24 cellular contexts compared by ENCODE assay signal in genomic region chr11:44241851-44242250, GRCh38.
DNase-seq lines count a peak whose midpoint lies in the region; ATAC-seq, FAIRE-seq and TF ChIP-seq lines count a peak whose summit lies in the region.
"Had no signal": no experiment of that assay in that cellular context is flagged by ENCODE, and none has a peak within 500 bp of the region (broad histone marks: within the 10 kb centered on the region; RNA-seq: fewer than 3 reads in every experiment).

No MANE protein-coding gene starts in this region.

- H4K8ac ChIP-seq in mesendoderm (ENCODE audit: low read depth, low read length), result no peak overlapping the region

- no peak overlapping the region for H4K5ac ChIP-seq in mesendoderm (ENCODE audit: low read length)

- H2BK120ac ChIP-seq in mesendoderm (ENCODE audit: low read depth, low read length), result no peak overlapping the region

- TF ChIP-seq EP300 in stomach (IDR thresholded peaks at IDR 0.05) (no peak), upper lobe of left lung (IDR thresholded peaks at IDR 0.05) (no peak)

- H3K4me3 ChIP-seq in cardiac muscle cell, result no peak overlapping the region
- no peak overlapping the region for H3K4me3 ChIP-seq in mesendoderm (ENCODE audit: low read length)
- H3K4me3 ChIP-seq in skeletal muscle cell (ENCODE audit: low read depth, low read length), result no peak overlapping the region
- H3K4me3 ChIP-seq in stomach, result no peak overlapping the region
- no peak overlapping the region for H3K4me3 ChIP-seq in upper lobe of left lung
- H3K4me3 ChIP-seq: BLaER1, lung had no signal

- H3K56ac ChIP-seq in mesendoderm (ENCODE audit: low read length), result no peak overlapping the region

- no CpG with 5 or more reads among the region's 6 CpGs for WGBS in mesendoderm (ENCODE audit: extremely low coverage, insufficient coverage, low lambda C conversion rate)
- 94 to 100% (median 96%) methylated on average over 6 of the region's 6 CpGs for WGBS in stomach, 5 donors
- whole genome bisulfite sequencing in upper lobe of left lung, 2 donors, result 88 to 92% methylated on average over 6 of the region's 6 CpGs

- H3K4me1 ChIP-seq in cardiac muscle cell (ENCODE audit: low read depth), result peaks cover 46% of the 10 kb centered on the region
- peaks cover 15% of the 10 kb centered on the region for H3K4me1 ChIP-seq in mesendoderm (ENCODE audit: control insufficient read depth, low read depth, low read length)
- H3K4me1 ChIP-seq in stomach, result peaks cover 0 to 25% (median 0%) of the 10 kb centered on the region in 4 donors
- peaks cover 7 to 16% (median 8%) of the 10 kb centered on the region in 4 donors for H3K4me1 ChIP-seq in upper lobe of left lung
- H3K4me1 ChIP-seq: BLaER1 had no signal

- H3K27me3 ChIP-seq in cardiac muscle cell, result no peaks in the 10 kb centered on the region
- H3K27me3 ChIP-seq in mesendoderm (ENCODE audit: insufficient read depth, low read length, poor library complexity), result no peaks in the 10 kb centered on the region
- H3K27me3 ChIP-seq in stomach, result no peaks in the 10 kb centered on the region
- H3K27me3 ChIP-seq in upper lobe of left lung, result no peaks in the 10 kb centered on the region
- H3K27me3 ChIP-seq: BLaER1 had no signal

- H2AK5ac ChIP-seq in mesendoderm (ENCODE audit: low read length), result peak overlapping the region; percentile 15

- no peak overlapping the region for H2BK15ac ChIP-seq in mesendoderm (replicated peaks; ENCODE audit: low read depth)

- H3K27ac ChIP-seq in cardiac muscle cell (peak overlapping the region; percentile 99), mesendoderm (ENCODE audit: low read depth, low read length) (no peak overlapping the region), stomach (no peak overlapping the region), upper lobe of left lung (no peak overlapping the region)
- H3K27ac ChIP-seq: BLaER1, KMS-11 had no signal

- no peaks in the 10 kb centered on the region for H3K79me1 ChIP-seq in mesendoderm (ENCODE audit: low read length)

- intact Hi-C loops in stomach (cut with DNase I; ENCODE audit: low total_unique reads), result no loop called here

- TF ChIP-seq POLR2A in GM12891 (IDR thresholded peaks at IDR 0.05; ENCODE audit: low read depth, low read length), result no peak
- no peak for TF ChIP-seq POLR2A in stomach (IDR thresholded peaks at IDR 0.05)
- TF ChIP-seq POLR2A in upper lobe of left lung (IDR thresholded peaks at IDR 0.05), result no peak

- FAIRE-seq in GM12891 (lab: Jason Lieb, UNC), result no peak
- FAIRE-seq: H54, HTR-8/SVneo, keratinocyte, TTC549 had no signal

- H3K36me3 ChIP-seq in cardiac muscle cell, result no peaks in the 10 kb centered on the region
- no peaks in the 10 kb centered on the region for H3K36me3 ChIP-seq in mesendoderm (ENCODE audit: control insufficient read depth, insufficient read depth, low read length)
- peaks cover 6 to 52% (median 40%) of the 10 kb centered on the region in 4 donors for H3K36me3 ChIP-seq in stomach
- H3K36me3 ChIP-seq in upper lobe of left lung, result peaks cover 0 to 30% (median 0%) of the 10 kb centered on the region in 4 donors

- no peak overlapping the region for H3K9ac ChIP-seq in mesendoderm (ENCODE audit: low read length)
- H3K9ac ChIP-seq: BLaER1, KMS-11 had no signal

- H2BK5ac ChIP-seq in mesendoderm (ENCODE audit: low read length), result no peak overlapping the region

- H3K4me2 ChIP-seq in mesendoderm (ENCODE audit: low read length), result no peak overlapping the region
- H3K4me2 ChIP-seq: BLaER1, KMS-11 had no signal

- H3K4ac ChIP-seq in mesendoderm (ENCODE audit: low read depth, low read length), result peak overlapping the region; percentile 18

- ATAC-seq in upper lobe of left lung (ENCODE audit: low FRiP score in 2 of 2), result no peak
- ATAC-seq: activated CD4-positive, alpha-beta T cell treated with anti-CD3 and anti-CD28 coated beads for 36 hours; activated naive CD8-positive, alpha-beta T cell treated with anti-CD3 and anti-CD28 coated beads, Interleukin-2, amount 50 U/mL, for 24 hours had no signal

- DNase-seq in NCI-H2196 (lab: John Stamatoyannopoulos, UW; ENCODE audit: unreplicated experiment) (peak; percentile 22), cardiac muscle cell (ENCODE audit: low read depth in 1 of 2, low spot score in 1 of 2) (no peak), mesendoderm (no peak), skeletal muscle cell (ENCODE audit: low read depth) (peak; percentile 35), GM12891 (ENCODE audit: insufficient read length, low spot score) (no peak), stomach (no peak), upper lobe of left lung (no peak)
- no peak for DNase-seq in effector CD8-positive, alpha-beta T cell (lab: John Stamatoyannopoulos, UW)
- DNase-seq: ACHN; activated CD4-positive, alpha-beta T cell treated with anti-CD3 and anti-CD28 coated beads for 36 hours; activated CD8-positive, alpha-beta memory T cell treated with anti-CD3 and anti-CD28 coated beads for 24 hours; activated gamma-delta T cell treated with Interleukin-2 at 50 U/mL for 16 hours; activated naive CD8-positive, alpha-beta T cell treated with anti-CD3 and anti-CD28 coated beads, Interleukin-2, amount 50 U/mL, for 24 hours; activated T-cell treated with anti-CD3 and anti-CD28 coated beads, Interleukin-2, amount 50 U/mL, for 1 hour; foreskin fibroblast; NCI-H1436 treated with DMSO at 0.1 percent for 48 hours; NCI-H524 treated with DMSO at 0.1 percent for 48 hours had no signal

- TF ChIP-seq CTCF in cardiac muscle cell (IDR thresholded peaks at IDR 0.05; ENCODE audit: low read depth, low read length) (no peak), stomach (IDR thresholded peaks at IDR 0.05) (no peak), upper lobe of left lung (IDR thresholded peaks at IDR 0.05) (no peak)

- H3K9me3 ChIP-seq in cardiac muscle cell (ENCODE audit: low read depth) (no peaks in the 10 kb centered on the region), stomach (no peaks in the 10 kb centered on the region), upper lobe of left lung (no peaks in the 10 kb centered on the region)
- H3K9me3 ChIP-seq: BLaER1 had no signal

- no peak overlapping the region for H3K23ac ChIP-seq in mesendoderm (ENCODE audit: low read length)

- no peaks in the 10 kb centered on the region for H3K79me2 ChIP-seq in mesendoderm (ENCODE audit: control insufficient read depth, insufficient read depth, low read length)

- H3K18ac ChIP-seq in mesendoderm (ENCODE audit: low read length), result peak overlapping the region; percentile 91

TF ChIP-seq in GM12891, 5 proteins besides CTCF, POLR2A, EP300 and RAD21:
- TF ChIP-seq POU2F2 (IDR thresholded peaks at IDR 0.05; ENCODE audit: low read depth, low read length) (no peak), SPI1 (IDR thresholded peaks at IDR 0.05; ENCODE audit: low read depth, low read length) (no peak), POLR2AphosphoS5 (IDR thresholded peaks at IDR 0.05; ENCODE audit: low read depth, low read length) (no peak), PAX5 (IDR thresholded peaks at IDR 0.05; ENCODE audit: insufficient read depth, low read length, severe bottlenecking) (no peak), TAF1 (IDR thresholded peaks at IDR 0.05; ENCODE audit: low read depth, low read length) (no peak)

Comparison
In these comparisons a context has a peak if more than half of its experiments do, and no peak if none do; other contexts are left out.
1. DNase-seq: peak in NCI-H2196 (single experiment) and skeletal muscle cell (single experiment); none in cardiac muscle cell (0 of 2), mesendoderm (single experiment), GM12891 (single experiment), stomach (single experiment), effector CD8-positive, alpha-beta T cell (single experiment) and upper lobe of left lung (0 of 2).